ENCODE assay signal across 39 cellular contexts in genomic region chr6:129886401-129887155, GRCh38. TPM values are rescaled to one million over a fixed set of nuclear protein-coding genes. Genes with fewer than 3 reads are reported as not detected.
"Had no signal": no experiment of that assay in that cellular context is flagged by ENCODE, and none has a peak within 500 bp of the region (broad histone marks: within the 10 kb centered on the region; RNA-seq: fewer than 3 reads in every experiment).

No MANE protein-coding gene starts in this region.

- H3K4me3 ChIP-seq: adrenal gland, body of pancreas, cardiac muscle cell, colonic mucosa had no signal

- H3K27me3 Mint-ChIP-seq: activated B cell treated with CpG ODN at 0.5 μM for 24 hours; activated CD4-positive, alpha-beta memory T cell treated with anti-CD3 and anti-CD28 coated beads for 36 hours; activated T-helper 17 cell treated with anti-CD3 and anti-CD28 coated beads, Interleukin-2, amount 50 U/mL, for 72 hours had no signal

- H3K27me3 ChIP-seq: body of pancreas, cardiac muscle cell, colonic mucosa had no signal

- FAIRE-seq: astrocyte, bronchial epithelial cell, TTC549 had no signal

- H3K4me1 ChIP-seq: adrenal gland, body of pancreas, colonic mucosa had no signal

- H3K27ac ChIP-seq: adrenal gland, body of pancreas, cardiac muscle cell, colonic mucosa, VCaP had no signal

- H3K27ac Mint-ChIP-seq: activated B cell treated with CpG ODN at 0.5 μM for 24 hours; activated CD4-positive, alpha-beta memory T cell treated with anti-CD3 and anti-CD28 coated beads for 36 hours; activated CD4-positive, alpha-beta T cell treated with anti-CD3 and anti-CD28 coated beads, Interleukin-2, amount 10 ng/mL, durations not matched to agents 24 days and 14 days; activated CD8-positive, alpha-beta T cell treated with anti-CD3 and anti-CD28 coated beads for 36 hours; activated naive CD4-positive, alpha-beta T cell treated with anti-CD3 and anti-CD28 coated beads, Interleukin-2, amount 10 ng/mL, durations not matched to agents 7 days and 5 days; activated naive CD4-positive, alpha-beta T cell treated with anti-CD3 and anti-CD28 coated beads, Interleukin-2, amount 50 U/mL, for 72 hours; activated naive CD8-positive, alpha-beta T cell treated with anti-CD3 and anti-CD28 coated beads for 36 hours; activated T-cell treated with anti-CD3 and anti-CD28 coated beads, Interleukin-2, amount 50 U/mL, for 72 hours; activated T-helper 1 cell treated with anti-CD3 and anti-CD28 coated beads, Interleukin-12 subunit alpha, Interleukin-12 subunit beta, Interleukin-2, Interleukin-4 antibody, amounts not matched to agents 30 ng/mL and 10 ng/mL and 1 ng/mL, durations not matched to agents 14 hours and 24 hours and 36 hours; activated T-helper 17 cell treated with anti-CD3 and anti-CD28 coated beads, Interleukin-2, amount 50 U/mL, for 72 hours; T-helper 1 cell treated with Interleukin-12 subunit alpha and Interleukin-12 subunit beta and Interleukin-4 antibody, amounts not matched to agents 30 μg/mL and 1 μg/mL, for 36 hours had no signal

- DNase-seq: activated B cell treated with CpG ODN at 0.5 μM for 24 hours; activated CD4-positive, alpha-beta memory T cell treated with anti-CD3 and anti-CD28 coated beads for 36 hours; activated CD4-positive, alpha-beta T cell treated with anti-CD3 and anti-CD28 coated beads for 4 hours; activated CD4-positive, alpha-beta T cell treated with anti-CD3 and anti-CD28 coated beads, Interleukin-2, amount 10 ng/mL, durations not matched to agents 24 days and 14 days; activated CD4-positive, alpha-beta T cell treated with anti-CD3 and anti-CD28 coated beads, Interleukin-2, amount 50 U/mL, for 1 hour; activated CD4-positive, alpha-beta T cell treated with anti-CD3 and anti-CD28 coated beads, Interleukin-2, amount 50 U/mL, for 4 hours; activated CD4-positive, CD25-positive, alpha-beta regulatory T cell treated with anti-CD3 and anti-CD28 coated beads, Interleukin-2, amount 50 U/mL, for 72 hours; activated CD8-positive, alpha-beta memory T cell treated with anti-CD3 and anti-CD28 coated beads, Interleukin-2, amount 50 U/mL, for 4 hours; activated CD8-positive, alpha-beta T cell treated with anti-CD3 and anti-CD28 coated beads for 36 hours; activated effector memory CD4-positive, alpha-beta T cell treated with anti-CD3 and anti-CD28 coated beads, Interleukin-2, amount 50 U/mL, for 16 hours; activated gamma-delta T cell treated with Interleukin-2 at 50 U/mL for 16 hours; activated naive CD4-positive, alpha-beta T cell treated with anti-CD3 and anti-CD28 coated beads, Interleukin-2, amount 10 ng/mL, durations not matched to agents 7 days and 5 days; activated naive CD4-positive, alpha-beta T cell treated with Interleukin-2 at 50 U/mL for 16 hours; activated naive CD8-positive, alpha-beta T cell treated with anti-CD3 and anti-CD28 coated beads for 36 hours; activated T-cell treated with anti-CD3 and anti-CD28 coated beads for 4 hours; activated T-cell treated with anti-CD3 and anti-CD28 coated beads, Interleukin-2, amount 50 U/mL, for 1 hour; activated T-cell treated with anti-CD3 and anti-CD28 coated beads, Interleukin-2, amount 50 U/mL, for 4 hours; activated T-cell treated with anti-CD3 and anti-CD28 coated beads, Interleukin-2, amount 50 U/mL, for 72 hours; adrenal gland; amniotic stem cell; aorta; body of pancreas; caudate nucleus; cerebellar nuclear complex; colonic mucosa; T-helper 1 cell; T-helper 9 cell had no signal

- H3K4me3 Mint-ChIP-seq: activated B cell treated with CpG ODN at 0.5 μM for 24 hours; activated CD4-positive, alpha-beta memory T cell treated with anti-CD3 and anti-CD28 coated beads for 36 hours; activated CD4-positive, alpha-beta T cell treated with anti-CD3 and anti-CD28 coated beads, Interleukin-2, amount 10 ng/mL, durations not matched to agents 24 days and 14 days; activated CD8-positive, alpha-beta T cell treated with anti-CD3 and anti-CD28 coated beads for 36 hours; activated naive CD4-positive, alpha-beta T cell treated with anti-CD3 and anti-CD28 coated beads, Interleukin-2, amount 10 ng/mL, durations not matched to agents 7 days and 5 days; activated naive CD8-positive, alpha-beta T cell treated with anti-CD3 and anti-CD28 coated beads for 36 hours; activated T-cell treated with anti-CD3 and anti-CD28 coated beads, Interleukin-2, amount 50 U/mL, for 4 hours; activated T-cell treated with anti-CD3 and anti-CD28 coated beads, Interleukin-2, amount 50 U/mL, for 72 hours; activated T-helper 1 cell treated with anti-CD3 and anti-CD28 coated beads, Interleukin-12 subunit alpha, Interleukin-12 subunit beta, Interleukin-2, Interleukin-4 antibody, amounts not matched to agents 30 ng/mL and 10 ng/mL and 1 ng/mL, durations not matched to agents 14 hours and 24 hours and 36 hours; activated T-helper 17 cell treated with anti-CD3 and anti-CD28 coated beads, Interleukin-2, amount 50 U/mL, for 72 hours; central memory CD8-positive, alpha-beta T cell; T-helper 1 cell treated with Interleukin-12 subunit alpha and Interleukin-12 subunit beta and Interleukin-4 antibody, amounts not matched to agents 30 μg/mL and 1 μg/mL, for 36 hours had no signal

- H3K36me3 ChIP-seq: adrenal gland, cardiac muscle cell, colonic mucosa had no signal

- ATAC-seq: activated CD8-positive, alpha-beta T cell treated with anti-CD3 and anti-CD28 coated beads for 36 hours; activated naive CD4-positive, alpha-beta T cell treated with anti-CD3 and anti-CD28 coated beads, Interleukin-2, amount 50 U/mL, for 72 hours; activated T-cell treated with anti-CD3 and anti-CD28 coated beads, Interleukin-2, amount 50 U/mL, for 4 hours; activated T-cell treated with anti-CD3 and anti-CD28 coated beads, Interleukin-2, amount 50 U/mL, for 72 hours; activated T-helper 17 cell treated with anti-CD3 and anti-CD28 coated beads, Interleukin-2, amount 50 U/mL, for 72 hours; body of pancreas had no signal

- H3K9me3 ChIP-seq: adrenal gland, body of pancreas, colonic mucosa had no signal

- H3K9me3 Mint-ChIP-seq: activated B cell treated with CpG ODN at 0.5 μM for 24 hours; activated CD4-positive, alpha-beta memory T cell treated with anti-CD3 and anti-CD28 coated beads for 36 hours; activated CD8-positive, alpha-beta T cell treated with anti-CD3 and anti-CD28 coated beads for 36 hours; activated naive CD8-positive, alpha-beta T cell treated with anti-CD3 and anti-CD28 coated beads for 36 hours; activated T-cell treated with anti-CD3 and anti-CD28 coated beads, Interleukin-2, amount 50 U/mL, for 72 hours; central memory CD8-positive, alpha-beta T cell had no signal

- H3K36me3 Mint-ChIP-seq: activated CD4-positive, alpha-beta memory T cell treated with anti-CD3 and anti-CD28 coated beads for 36 hours; activated naive CD4-positive, alpha-beta T cell treated with anti-CD3 and anti-CD28 coated beads, Interleukin-2, amount 10 ng/mL, durations not matched to agents 7 days and 5 days had no signal

RNA-seq across cellular contexts. Expression of gene TMEM244, which starts 25.5 kb away (rescaled TPM):
- total RNA-seq: activated B cell treated with CpG ODN at 0.5 μM for 24 hours; activated CD4-positive, alpha-beta memory T cell treated with anti-CD3 and anti-CD28 coated beads for 36 hours; activated CD4-positive, alpha-beta T cell treated with anti-CD3 and anti-CD28 coated beads, Interleukin-2, amount 10 ng/mL, durations not matched to agents 24 days and 14 days; activated naive CD4-positive, alpha-beta T cell treated with anti-CD3 and anti-CD28 coated beads, Interleukin-2, amount 50 U/mL, for 72 hours; activated naive CD8-positive, alpha-beta T cell treated with anti-CD3 and anti-CD28 coated beads for 36 hours; activated T-cell treated with anti-CD3 and anti-CD28 coated beads, Interleukin-2, amount 50 U/mL, for 4 hours; activated T-cell treated with anti-CD3 and anti-CD28 coated beads, Interleukin-2, amount 50 U/mL, for 72 hours; activated T-helper 1 cell treated with anti-CD3 and anti-CD28 coated beads, Interleukin-12 subunit alpha, Interleukin-12 subunit beta, Interleukin-2, Interleukin-4 antibody, amounts not matched to agents 30 ng/mL and 10 ng/mL and 1 ng/mL, durations not matched to agents 14 hours and 24 hours and 36 hours; activated T-helper 17 cell treated with anti-CD3 and anti-CD28 coated beads, Interleukin-2, amount 50 U/mL, for 72 hours; adrenal gland; aorta; astrocyte; body of pancreas; bronchial epithelial cell; cardiac muscle cell; chondrocyte; colonic mucosa; T-helper 2 cell treated with Interferon-gamma antibody and Interleukin-4, amounts not matched to agents 100 ng/mL and 5 ng/mL, for 36 hours had no signal
- polyA plus RNA-seq: adrenal gland, aorta, cardiac muscle cell had no signal
